ENCODE assay signal across 13 cellular contexts in genomic region chr18:58967643-58968291, GRCh38.
DNase-seq lines count a peak whose midpoint lies in the region; ATAC-seq and TF ChIP-seq lines count a peak whose summit lies in the region.
"Had no signal": no experiment of that assay in that cellular context is flagged by ENCODE, and none has a peak within 500 bp of the region (broad histone marks: within the 10 kb centered on the region; RNA-seq: fewer than 3 reads in every experiment).

No MANE protein-coding gene starts in this region.

- no peaks in the 10 kb centered on the region for H3F3A ChIP-seq in PC-9 (ENCODE audit: insufficient read depth, low read depth)

- peak overlapping the region; percentile 50 for H2BK5ac ChIP-seq in IMR-90 (ENCODE audit: low read depth, low read length, poor library complexity, severe bottlenecking)

- H3K27ac ChIP-seq in IMR-90 (ENCODE audit: insufficient read depth, low read length) (peak overlapping the region; percentile 79), cingulate gyrus (ENCODE audit: low read depth, low read length) (peak overlapping the region; percentile 79), left lung (peak overlapping the region in 1 of 2 donors; percentile 45), thoracic aorta (peak overlapping the region; percentile 76), PC-9 (no peak overlapping the region)

- H2AFZ ChIP-seq in IMR-90 (replicated peaks; ENCODE audit: low read length, poor library complexity) (no peak overlapping the region), PC-9 (no peak overlapping the region)

- peaks cover 28% of the 10 kb centered on the region for H3K9me1 ChIP-seq in IMR-90 (ENCODE audit: insufficient read depth, low read length)

- intact Hi-C loops in IMR-90 (cut with micrococcal nuclease) (no loop called here), left lung (cut with DNase I) (no loop called here), PC-9 (cut with micrococcal nuclease; ENCODE audit: unreplicated experiment) (no loop called here)

- TF ChIP-seq RAD21 in IMR-90 (IDR thresholded peaks at IDR 0.05; ENCODE audit: low read length) = no peak

- no peaks in the 10 kb centered on the region for H3K9me2 ChIP-seq in PC-9 (ENCODE audit: insufficient read depth)

- CTCF ChIA-PET in IMR-90 (lab: Yijun Ruan, JAX) = interaction anchor here (1.2 kb wide), 1 partner anchor 186 kb away, joined by 3 read pairs; no protein-coding TSS in a partner anchor
- CTCF ChIA-PET in PC-9 (lab: Charles Lee) = no interaction called here

- DNase-seq in IMR-90 (peak; percentile 42), left lung (no peak), thoracic aorta (ENCODE audit: low spot score) (no peak), DMS53 (lab: John Stamatoyannopoulos, UW) (no peak), HT-29 (ENCODE audit: low spot score) (no peak), PC-9 (no peak), GM13976 (ENCODE audit: low spot score) (no peak)
- DNase-seq: activated effector memory CD4-positive, alpha-beta T cell treated with anti-CD3 and anti-CD28 coated beads, Interleukin-2, amount 50 U/mL, for 16 hours; NCI-H1436 treated with DMSO at 0.1 percent for 48 hours; NK-92 treated with Interleukin-12 subunit alpha and Interleukin-12 subunit beta, amount 100 ng/mL, for 24 hours; occipital lobe; stimulated activated CD4-positive, alpha-beta T cell treated with anti-CD3 and anti-CD28 coated beads, Interleukin-4, amount 100 ng/mL, for 24 hours had no signal

- H3K79me1 ChIP-seq in IMR-90 (ENCODE audit: low read depth in 1 of 2, low read length in 2 of 2) = peaks cover 38 to 62% of the 10 kb centered on the region in 2 experiments

- dilution Hi-C loops in IMR-90 (cut with HindIII; ENCODE audit: low sequenced_read_pairs, unreplicated experiment) = no loop called here

- peak overlapping the region; percentile 83 for H3K4ac ChIP-seq in IMR-90 (ENCODE audit: low read depth, low read length)

- no peak for TF ChIP-seq POLR2A in IMR-90 (IDR thresholded peaks at IDR 0.05; ENCODE audit: low read depth, low read length)

- H4K20me1 ChIP-seq in IMR-90 (ENCODE audit: insufficient read depth, low read length) (no peaks in the 10 kb centered on the region; the same call in 1 of the 2 replicates), PC-9 (ENCODE audit: insufficient read depth) (no peaks in the 10 kb centered on the region)

- peak overlapping the region; percentile 87 for H2BK20ac ChIP-seq in IMR-90 (ENCODE audit: low read depth, low read length)

- H3K18ac ChIP-seq in IMR-90 (ENCODE audit: low read depth, low read length) = peak overlapping the region; percentile 97

- WGBS in IMR-90 (ENCODE audit: extremely low coverage in 2 of 2, insufficient read length in 1 of 2), 2 experiments = 97% methylated on average over 6 of the region's 13 CpGs; no CpG with 5 or more reads in 1 of the 2 experiments

- H3K56ac ChIP-seq in IMR-90 (ENCODE audit: extremely low read depth, insufficient read depth, low read length) = no peak overlapping the region

- peak overlapping the region; percentile 83; the same call in 1 of the 2 replicates for H2AK5ac ChIP-seq in IMR-90 (ENCODE audit: low read depth, low read length)

- no peak overlapping the region for H2AK9ac ChIP-seq in IMR-90 (replicated peaks; ENCODE audit: low read depth, low read length, poor library complexity)

- H3K4me2 ChIP-seq in IMR-90 (ENCODE audit: low read depth, low read length) (peak overlapping the region; percentile 5), PC-9 (no peak overlapping the region)

- BruUV-seq in IMR-90 (replicated peaks; lab: Mats Ljungman, UMichigan) (no TSS peak), PC-9 (replicated peaks; lab: Mats Ljungman, UMichigan) (no TSS peak)

- H4K91ac ChIP-seq in IMR-90 (ENCODE audit: insufficient read depth, low read depth, low read length) = peak overlapping the region; percentile 94

- H3K27me3 ChIP-seq in IMR-90 (ENCODE audit: control insufficient read depth, insufficient read depth, low read length) = no peaks in the 10 kb centered on the region
- H3K27me3 ChIP-seq in left lung = no peaks in the 10 kb centered on the region
- H3K27me3 ChIP-seq in thoracic aorta (replicated peaks; ENCODE audit: insufficient read depth) = no peaks in the 10 kb centered on the region
- no peaks in the 10 kb centered on the region for H3K27me3 ChIP-seq in PC-9 (ENCODE audit: insufficient read depth, low read depth)

- H3K4me3 ChIP-seq in IMR-90 (ENCODE audit: insufficient read depth, low read depth, low read length) (no peak overlapping the region), left lung (no peak overlapping the region), thoracic aorta (no peak overlapping the region), PC-9 (no peak overlapping the region)

- TF ChIP-seq CTCF in IMR-90 (conservative IDR thresholded peaks at IDR 0.05; ENCODE audit: low read depth, low read length) (no peak), left lung (IDR thresholded peaks at IDR 0.05) (no peak), thoracic aorta (IDR thresholded peaks at IDR 0.05) (no peak), PC-9 (conservative IDR thresholded peaks at IDR 0.05) (no peak), GM13976 (IDR thresholded peaks at IDR 0.05; ENCODE audit: borderline replicate concordance, control extremely low read depth, extremely low read depth, insufficient read depth, missing control alignments) (no peak)

- H4K8ac ChIP-seq in IMR-90 (ENCODE audit: low read depth in 2 of 2, low read length in 2 of 2) = peak overlapping the region in 1 of 2 experiments; percentile 70; a peak in 2 of 4 replicates

- no peaks in the 10 kb centered on the region for H3K79me2 ChIP-seq in PC-9 (ENCODE audit: low read depth)

- H2BK15ac ChIP-seq in IMR-90 (ENCODE audit: low read depth, low read length) = peak overlapping the region; percentile 61

- POLR2A ChIA-PET in IMR-90 (lab: Charles Lee; ENCODE audit: unreplicated experiment) = no interaction called here
- POLR2A ChIA-PET in PC-9 (lab: Charles Lee; ENCODE audit: unreplicated experiment) = no interaction called here

- peak overlapping the region; percentile 79; the same call in 1 of the 2 replicates for H3K23ac ChIP-seq in IMR-90 (ENCODE audit: low read depth, low read length)

- in situ Hi-C loops in IMR-90 (cut with MboI; ENCODE audit: low sequenced_read_pairs) = no loop called here
- in situ Hi-C loops in GM13976 (cut with MboI; ENCODE audit: low sequenced_read_pairs, unreplicated experiment) = no loop called here

- peak overlapping the region; percentile 56 for H3K14ac ChIP-seq in IMR-90 (replicated peaks; ENCODE audit: low read depth, low read length)

- peak overlapping the region; percentile 96 for H4K5ac ChIP-seq in IMR-90 (ENCODE audit: low read depth, low read length)

- ATAC-seq in IMR-90 (ENCODE audit: low read depth) (peak; percentile 79), left lung (peak; percentile 57), thoracic aorta (ENCODE audit: insufficient number of reproducible peaks, low FRiP score, low read depth) (no peak)

- peaks cover 8% of the 10 kb centered on the region; the same call in 1 of the 2 replicates for H3K36me3 ChIP-seq in IMR-90 (ENCODE audit: control insufficient read depth, insufficient read depth, low read length)
- H3K36me3 ChIP-seq in left lung = no peaks in the 10 kb centered on the region
- H3K36me3 ChIP-seq in thoracic aorta = peaks cover 3% of the 10 kb centered on the region
- H3K36me3 ChIP-seq in PC-9 (ENCODE audit: low read depth) = no peaks in the 10 kb centered on the region

- H3K9me3 ChIP-seq in IMR-90 (ENCODE audit: control insufficient read depth, insufficient read depth, low read length) (no peaks in the 10 kb centered on the region), left lung (no peaks in the 10 kb centered on the region), thoracic aorta (no peaks in the 10 kb centered on the region), PC-9 (ENCODE audit: insufficient read depth, low read depth) (no peaks in the 10 kb centered on the region)

- peak overlapping the region; percentile 94 for H2BK120ac ChIP-seq in IMR-90 (ENCODE audit: low read depth, low read length)

- H3K4me1 ChIP-seq in IMR-90 (ENCODE audit: control insufficient read depth, insufficient read depth, low read length) (peaks cover 24% of the 10 kb centered on the region), left lung (peaks cover 5 to 10% of the 10 kb centered on the region in 2 donors), thoracic aorta (ENCODE audit: control insufficient read depth in 1 of 2, low read depth in 2 of 2) (peaks cover 23 to 54% of the 10 kb centered on the region in 2 donors), PC-9 (replicated peaks; ENCODE audit: insufficient read depth) (no peaks in the 10 kb centered on the region)

- no peak overlapping the region; the same call in 1 of the 2 replicates for H3K9ac ChIP-seq in IMR-90 (ENCODE audit: low read depth, low read length)

TF ChIP-seq in IMR-90, 13 proteins besides CTCF, POLR2A, EP300 and RAD21:
- TF ChIP-seq ELK1 (IDR thresholded peaks at IDR 0.05; ENCODE audit: borderline replicate concordance, low read depth, low read length) (no peak), MXI1 (IDR thresholded peaks at IDR 0.05; ENCODE audit: borderline replicate concordance, low read depth, low read length) (no peak), CHD1 (IDR thresholded peaks at IDR 0.05; ENCODE audit: low read depth, low read length) (no peak), RFX5 (IDR thresholded peaks at IDR 0.05; ENCODE audit: low read depth, low read length) (no peak), NFE2L2 (IDR thresholded peaks at IDR 0.05; ENCODE audit: low read depth, low read length) (no peak), SMC3 (IDR thresholded peaks at IDR 0.05; ENCODE audit: low read depth, low read length) (no peak), RCOR1 (IDR thresholded peaks at IDR 0.05; ENCODE audit: insufficient replicate concordance, low read length) (no peak), BHLHE40 (IDR thresholded peaks at IDR 0.05; ENCODE audit: low read depth, low read length) (no peak), FOS (IDR thresholded peaks at IDR 0.05; ENCODE audit: low read depth, low read length) (no peak), MAFK (IDR thresholded peaks at IDR 0.05; ENCODE audit: low read depth, low read length) (no peak)
TF ChIP-seq in IMR-90: peak in this region for 0.
